In genomic region chr1:77220687-77221463, GRCh38 we compare ENCODE assay signal across 1 cellular context.
TF ChIP-seq lines count a peak whose summit lies in the region.

No MANE protein-coding gene starts in this region.

TF ChIP-seq in HCT116, 20 proteins besides CTCF, POLR2A, EP300 and RAD21 (continued from another document):
- TF ChIP-seq REST (IDR thresholded peaks at IDR 0.05; ENCODE audit: low read depth) (no peak), ZBTB33 (IDR thresholded peaks at IDR 0.05; ENCODE audit: extremely low read depth, insufficient replicate concordance, low read length) (no peak), TCF7L2 (IDR thresholded peaks at IDR 0.05; ENCODE audit: borderline replicate concordance, extremely low read depth, insufficient read depth, insufficient read length) (no peak), SRF (IDR thresholded peaks at IDR 0.05; ENCODE audit: low read depth) (no peak), MAX (IDR thresholded peaks at IDR 0.05) (no peak)
